In the genomic region with DNA sequence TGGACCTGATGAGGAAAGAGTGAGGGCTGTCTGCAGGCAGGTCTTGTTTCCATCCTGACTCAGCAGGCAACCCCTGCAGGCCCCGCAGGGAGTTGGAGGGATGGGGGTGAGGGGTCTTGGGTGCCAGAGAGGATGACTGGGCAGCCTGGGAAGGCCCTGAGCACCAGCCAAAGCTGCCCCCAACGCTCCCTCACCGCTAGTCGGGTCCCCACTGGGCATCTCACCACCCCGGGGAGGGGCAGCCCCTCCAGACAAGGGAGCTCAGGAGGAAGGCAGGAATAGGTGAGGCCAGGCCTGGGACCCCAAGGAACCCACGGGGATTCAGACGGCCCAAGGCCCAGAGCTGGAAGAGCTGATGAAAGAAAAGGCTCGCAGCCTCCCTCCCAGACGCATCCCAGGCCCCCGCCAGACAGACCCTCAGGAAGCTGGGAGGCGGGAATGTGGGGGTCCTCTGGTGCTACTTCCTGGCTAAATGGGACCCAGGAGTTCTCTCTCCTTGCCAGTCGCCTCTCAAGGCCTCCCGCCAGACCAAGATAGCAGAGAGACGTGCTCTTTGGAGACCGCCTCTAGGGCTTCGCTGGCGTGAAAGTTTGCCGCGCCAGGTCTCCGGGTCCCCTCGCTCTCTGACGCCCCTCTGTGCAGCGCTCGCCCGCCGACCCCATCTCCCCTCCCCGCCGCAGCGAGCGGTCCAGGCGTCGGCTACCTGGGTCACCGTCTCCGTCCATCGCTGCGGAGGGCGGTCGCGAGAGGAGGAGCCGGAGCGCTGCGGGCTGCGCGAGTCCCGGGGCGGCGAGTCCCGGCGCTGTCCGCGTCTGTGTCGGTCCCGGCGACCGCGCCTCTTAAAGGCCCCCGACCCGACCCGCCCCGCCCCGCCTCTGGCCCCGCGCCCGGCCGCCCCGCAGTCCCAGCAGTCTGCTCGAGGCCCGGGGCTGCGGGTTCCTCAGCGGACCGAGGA, we compare ENCODE assay signal across 8 cellular contexts. TPM values are rescaled to one million over a fixed set of nuclear protein-coding genes. Genes with fewer than 3 reads are reported as not detected.
A peak's percentile ranks its signal among the peaks of the same experiment; 100 is the strongest.
DNase-seq lines count a peak whose midpoint lies in the region; ATAC-seq and TF ChIP-seq lines count a peak whose summit lies in the region.

A gene with protein sequence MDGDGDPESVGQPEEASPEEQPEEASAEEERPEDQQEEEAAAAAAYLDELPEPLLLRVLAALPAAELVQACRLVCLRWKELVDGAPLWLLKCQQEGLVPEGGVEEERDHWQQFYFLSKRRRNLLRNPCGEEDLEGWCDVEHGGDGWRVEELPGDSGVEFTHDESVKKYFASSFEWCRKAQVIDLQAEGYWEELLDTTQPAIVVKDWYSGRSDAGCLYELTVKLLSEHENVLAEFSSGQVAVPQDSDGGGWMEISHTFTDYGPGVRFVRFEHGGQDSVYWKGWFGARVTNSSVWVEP (minus strand): TSS at position 814 of the 955 bp plus-strand sequence. CDS start 89 bp downstream, at position 725.

- H3K36me3 ChIP-seq in BE2C = no peaks in the 10 kb centered on the region
- H3K36me3 ChIP-seq in esophagus squamous epithelium = peaks cover 0 to 23% (median 7%) of the 10 kb centered on the region in 3 donors
- peaks cover 4% of the 10 kb centered on the region for H3K36me3 ChIP-seq in neural cell (ENCODE audit: insufficient read depth, low read length)

- no peaks in the 10 kb centered on the region for H3K9me2 ChIP-seq in neural cell (ENCODE audit: insufficient read depth, low read length)

- H3K4me3 ChIP-seq in BE2C (ENCODE audit: low read depth, low read length) (peak within 1 kb of the TSS; percentile 48), esophagus squamous epithelium (peak within 1 kb of the TSS; percentile 53 to 85 (median 78)), neural cell (ENCODE audit: low read length) (peak within 1 kb of the TSS; percentile 86)

- H3K27ac ChIP-seq in esophagus squamous epithelium = peak within 1 kb of the TSS; percentile 78 to 80 (median 80)
- no peak within 1 kb of the TSS for H3K27ac ChIP-seq in neural cell (ENCODE audit: low read length)

- H4K20me1 ChIP-seq in neural cell (ENCODE audit: insufficient read depth) = no peaks in the 10 kb centered on the region

- no peak for TF ChIP-seq POLR2A in esophagus squamous epithelium (IDR thresholded peaks at IDR 0.05)

- DNase-seq in BE2C (no peak), T-helper 22 cell (ENCODE audit: low read depth) (peak; percentile 26), esophagus squamous epithelium (lab: John Stamatoyannopoulos, UW) (no peak), NCI-H2171 treated with DMSO at 0.1 percent for 48 hours (lab: John Stamatoyannopoulos, UW) (no peak), SKM-1 treated with dmso at 0.1 percent for 144 hours (lab: John Stamatoyannopoulos, UW; ENCODE audit: unreplicated experiment) (no peak), RKO (ENCODE audit: low spot score) (no peak)

- no peak for TF ChIP-seq RAD21 in neural cell (conservative IDR thresholded peaks at IDR 0.05)

- ATAC-seq in GM21529 (IDR thresholded peaks at IDR 0.05; ENCODE audit: unreplicated experiment) = peak; percentile 27

- no peaks in the 10 kb centered on the region for H3F3A ChIP-seq in neural cell (ENCODE audit: insufficient read depth, low read length, poor library complexity, severe bottlenecking)

- TF ChIP-seq EP300 in neural cell (conservative IDR thresholded peaks at IDR 0.05; ENCODE audit: poor library complexity, severe bottlenecking) = no peak

- 29 to 57% methylated on average over 4 to 7 of the region's 71 CpGs for WGBS in esophagus squamous epithelium, 2 donors

- H3K9me3 ChIP-seq in BE2C (no peaks in the 10 kb centered on the region), esophagus squamous epithelium (no peaks in the 10 kb centered on the region), neural cell (ENCODE audit: low read length) (no peaks in the 10 kb centered on the region)

- H2AFZ ChIP-seq in neural cell (ENCODE audit: low read depth, low read length) = peak within 1 kb of the TSS; percentile 43

- no peaks in the 10 kb centered on the region for H3K79me2 ChIP-seq in neural cell (replicated peaks; ENCODE audit: insufficient read depth, low read length)

- TF ChIP-seq CTCF in BE2C (IDR thresholded peaks at IDR 0.05; ENCODE audit: low read depth, low read length) = no peak
- TF ChIP-seq CTCF in esophagus squamous epithelium (IDR thresholded peaks at IDR 0.05) = no peak
- no peak for TF ChIP-seq CTCF in neural cell (IDR thresholded peaks at IDR 0.05; ENCODE audit: poor library complexity, severe bottlenecking)

- peak within 1 kb of the TSS; percentile 78 for H3K9ac ChIP-seq in neural cell (ENCODE audit: low read length)

- intact Hi-C loops in esophagus squamous epithelium (cut with DNase I) = loop anchor here (5.0 kb wide), 1 partner anchor 68 kb away; no protein-coding TSS in a partner anchor

- H3K4me1 ChIP-seq in BE2C (no peaks in the 10 kb centered on the region), esophagus squamous epithelium (peaks cover 12 to 52% (median 19%) of the 10 kb centered on the region in 3 donors)

- peak within 1 kb of the TSS; percentile 97 for H3K4me2 ChIP-seq in neural cell (ENCODE audit: low read length)

- H3K27me3 ChIP-seq in BE2C (no peaks in the 10 kb centered on the region), esophagus squamous epithelium (peaks cover 0 to 23% (median 0%) of the 10 kb centered on the region in 4 donors), neural cell (ENCODE audit: insufficient read depth, low read depth, low read length) (no peaks in the 10 kb centered on the region)

TF ChIP-seq in neural cell, 6 proteins besides CTCF, POLR2A, EP300 and RAD21:
- TF ChIP-seq SMC3 (conservative IDR thresholded peaks at IDR 0.05; ENCODE audit: poor library complexity) = no peak
- no peak for TF ChIP-seq POLR2AphosphoS5 (IDR thresholded peaks at IDR 0.05)
- TF ChIP-seq, protein P1, sequence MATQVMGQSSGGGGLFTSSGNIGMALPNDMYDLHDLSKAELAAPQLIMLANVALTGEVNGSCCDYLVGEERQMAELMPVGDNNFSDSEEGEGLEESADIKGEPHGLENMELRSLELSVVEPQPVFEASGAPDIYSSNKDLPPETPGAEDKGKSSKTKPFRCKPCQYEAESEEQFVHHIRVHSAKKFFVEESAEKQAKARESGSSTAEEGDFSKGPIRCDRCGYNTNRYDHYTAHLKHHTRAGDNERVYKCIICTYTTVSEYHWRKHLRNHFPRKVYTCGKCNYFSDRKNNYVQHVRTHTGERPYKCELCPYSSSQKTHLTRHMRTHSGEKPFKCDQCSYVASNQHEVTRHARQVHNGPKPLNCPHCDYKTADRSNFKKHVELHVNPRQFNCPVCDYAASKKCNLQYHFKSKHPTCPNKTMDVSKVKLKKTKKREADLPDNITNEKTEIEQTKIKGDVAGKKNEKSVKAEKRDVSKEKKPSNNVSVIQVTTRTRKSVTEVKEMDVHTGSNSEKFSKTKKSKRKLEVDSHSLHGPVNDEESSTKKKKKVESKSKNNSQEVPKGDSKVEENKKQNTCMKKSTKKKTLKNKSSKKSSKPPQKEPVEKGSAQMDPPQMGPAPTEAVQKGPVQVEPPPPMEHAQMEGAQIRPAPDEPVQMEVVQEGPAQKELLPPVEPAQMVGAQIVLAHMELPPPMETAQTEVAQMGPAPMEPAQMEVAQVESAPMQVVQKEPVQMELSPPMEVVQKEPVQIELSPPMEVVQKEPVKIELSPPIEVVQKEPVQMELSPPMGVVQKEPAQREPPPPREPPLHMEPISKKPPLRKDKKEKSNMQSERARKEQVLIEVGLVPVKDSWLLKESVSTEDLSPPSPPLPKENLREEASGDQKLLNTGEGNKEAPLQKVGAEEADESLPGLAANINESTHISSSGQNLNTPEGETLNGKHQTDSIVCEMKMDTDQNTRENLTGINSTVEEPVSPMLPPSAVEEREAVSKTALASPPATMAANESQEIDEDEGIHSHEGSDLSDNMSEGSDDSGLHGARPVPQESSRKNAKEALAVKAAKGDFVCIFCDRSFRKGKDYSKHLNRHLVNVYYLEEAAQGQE (IDR thresholded peaks at IDR 0.05; ENCODE audit: borderline replicate concordance) = no peak
- TF ChIP-seq TAF1 (IDR thresholded peaks at IDR 0.05; ENCODE audit: low read depth) = no peak
TF ChIP-seq in neural cell: peak in this region for 0.

RNA-seq across cellular contexts. Expression of the gene that starts here (rescaled TPM):
- polyA plus RNA-seq in BE2C (2012; ENCODE audit: insufficient read depth, insufficient read length, low read depth) = 0.74 TPM
- total RNA-seq in esophagus squamous epithelium = 10 to 100 TPM in 1 of 4 donors, 1 to 10 TPM in 3; 2.6 to 13.6 (median 8.0) TPM
- 16.6 and 24.7 TPM in 2 replicates for polyA plus RNA-seq in neural cell
- 6.8 and 8.3 TPM in 2 replicates for polyA minus RNA-seq in neural cell
